In the genomic region with DNA sequence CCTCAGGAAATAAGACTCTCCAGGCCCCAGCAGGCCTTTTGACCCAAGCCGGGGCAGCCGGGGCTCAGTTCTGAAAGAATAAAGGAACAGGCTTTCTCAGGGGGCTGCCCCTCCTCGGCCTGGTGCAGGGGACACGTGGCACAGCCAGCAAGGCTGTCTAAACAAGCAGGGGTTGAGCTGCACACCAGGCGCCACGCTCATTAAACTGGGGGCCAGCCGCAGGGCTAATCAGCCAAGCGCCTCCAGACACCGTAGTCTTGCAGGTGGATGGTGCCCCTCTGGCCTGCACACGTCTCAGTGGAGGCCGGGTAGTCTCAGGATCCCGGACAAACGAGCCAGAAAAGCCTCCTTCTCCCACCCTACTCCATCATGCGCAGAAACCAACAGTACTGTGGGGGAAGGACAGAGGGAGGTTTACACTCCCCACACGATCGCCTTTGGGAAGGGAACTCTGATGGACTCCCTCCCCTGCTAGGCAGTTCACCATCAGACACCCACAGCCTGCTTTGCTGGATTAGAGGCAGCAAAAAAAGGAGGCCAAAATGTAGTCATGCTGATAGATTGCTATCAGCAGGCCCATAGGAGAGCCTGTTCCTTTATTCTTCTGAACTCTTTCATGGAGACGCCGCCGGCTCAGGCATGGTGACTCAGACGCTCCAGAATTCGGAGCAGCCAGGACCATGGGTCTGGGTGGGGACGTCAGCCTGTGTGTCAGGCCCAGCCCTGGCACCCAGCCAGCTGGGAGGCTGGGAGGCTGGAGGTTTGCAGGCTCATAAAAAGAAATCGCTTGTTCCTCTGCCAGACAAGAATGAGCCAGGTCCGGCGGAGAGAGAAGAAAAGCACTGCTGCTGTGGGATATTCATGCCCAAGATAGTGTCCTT, we compare ENCODE assay signal across 9 cellular contexts.
DNase-seq lines count a peak whose midpoint lies in the region; FAIRE-seq and TF ChIP-seq lines count a peak whose summit lies in the region.
"Had no signal": no experiment of that assay in that cellular context is flagged by ENCODE, and none has a peak within 500 bp of the region (broad histone marks: within the 10 kb centered on the region; RNA-seq: fewer than 3 reads in every experiment).

No MANE protein-coding gene starts in this region.

- H3K9ac ChIP-seq in H9 (ENCODE audit: extremely low read depth, insufficient read length, low read length) (no peak overlapping the region), fibroblast of lung (ENCODE audit: insufficient read depth, low read length) (no peak overlapping the region)

- H3T11ph ChIP-seq in H9 (ENCODE audit: low read length) = no peak overlapping the region

- no peak overlapping the region for H4K8ac ChIP-seq in H9 (replicated peaks; ENCODE audit: insufficient read length, low read depth, low read length)

- no CpG with 5 or more reads among the region's 25 CpGs for WGBS in H9 (ENCODE audit: extremely low coverage, insufficient read length, low lambda C conversion rate)

- H3K79me2 ChIP-seq in H9 (ENCODE audit: insufficient read depth, low read length) (no peaks in the 10 kb centered on the region), fibroblast of lung (ENCODE audit: control insufficient read depth, insufficient read depth, low read length) (no peaks in the 10 kb centered on the region), osteoblast (ENCODE audit: insufficient read depth, low read length) (no peaks in the 10 kb centered on the region)

- H3K79me1 ChIP-seq in H9 (ENCODE audit: insufficient read depth, low read depth, low read length, poor library complexity, severe bottlenecking) = no peaks in the 10 kb centered on the region

- H3K27me3 Mint-ChIP-seq in H9 (ENCODE audit: low read depth) = peaks cover 3% of the 10 kb centered on the region

- peak; percentile 92 for FAIRE-seq in RCC 7860 (lab: Jason Lieb, UNC)

- peaks cover 65 to 67% of the 10 kb centered on the region in 2 experiments for H3K9me3 Mint-ChIP-seq in H9

- no peak overlapping the region for H3K27ac Mint-ChIP-seq in H9
- H3K27ac Mint-ChIP-seq: IgD-negative memory B cell had no signal

- H3K4me3 ChIP-seq in fibroblast of lung (replicated peaks in 1 of 4; ENCODE audit: control extremely low read depth in 1 of 4, insufficient read depth in 1 of 4, low read depth in 3 of 4, low read length in 4 of 4) (no peak overlapping the region), osteoblast (ENCODE audit: insufficient read depth, low read length) (no peak overlapping the region)

- H3K9me3 ChIP-seq in H9 (ENCODE audit: control insufficient read depth, low read depth, low read length) = no peaks in the 10 kb centered on the region
- H3K9me3 ChIP-seq in fibroblast of lung (ENCODE audit: control insufficient read depth, insufficient read depth, low read depth, low read length) = no peaks in the 10 kb centered on the region
- no peaks in the 10 kb centered on the region for H3K9me3 ChIP-seq in osteoblast (ENCODE audit: low read depth, low read length)

- H2BK5ac ChIP-seq in H9 (ENCODE audit: insufficient read length, low read length) = no peak overlapping the region

- no peak overlapping the region for H3K4ac ChIP-seq in H9 (ENCODE audit: low read depth, low read length)

- no peaks in the 10 kb centered on the region for H3K36me3 ChIP-seq in fibroblast of lung (ENCODE audit: control insufficient read depth, insufficient read depth, low read length)
- no peaks in the 10 kb centered on the region for H3K36me3 ChIP-seq in osteoblast (ENCODE audit: insufficient read depth, low read length)

- no peak overlapping the region for H4K5ac ChIP-seq in H9 (ENCODE audit: insufficient read length, low read depth, low read length)

- TF ChIP-seq CTCF in H9 (conservative IDR thresholded peaks at IDR 0.05) = no peak
- no peak for TF ChIP-seq CTCF in fibroblast of lung (conservative IDR thresholded peaks at IDR 0.05 in 1 of 2, IDR thresholded peaks at IDR 0.05 in 1 of 2; ENCODE audit: low read depth in 1 of 2, low read length in 2 of 2)
- no peak for TF ChIP-seq CTCF in osteoblast (IDR thresholded peaks at IDR 0.05; ENCODE audit: extremely low read depth, low read depth, low read length)

- H3K18ac ChIP-seq in H9 (ENCODE audit: insufficient read length, low read depth, low read length) = no peak overlapping the region

- peaks cover 14 to 22% of the 10 kb centered on the region in 2 experiments for H3K4me1 Mint-ChIP-seq in H9
- H3K4me1 Mint-ChIP-seq: IgD-negative memory B cell had no signal

- H3K4me2 ChIP-seq in H9 (ENCODE audit: insufficient read depth, insufficient read length, low read length) (no peak overlapping the region), fibroblast of lung (ENCODE audit: extremely low read depth, insufficient read depth, low read length) (peak overlapping the region; percentile 64), osteoblast (ENCODE audit: insufficient read depth, low read length) (no peak overlapping the region)

- no peak overlapping the region; the same call in 1 of the 2 replicates for H3K14ac ChIP-seq in H9 (ENCODE audit: insufficient read depth, low read length)

- H2AK5ac ChIP-seq in H9 (ENCODE audit: insufficient read length, low read length) = no peak overlapping the region

- H3K4me1 ChIP-seq in H9 (ENCODE audit: insufficient read depth, low read length) (no peaks in the 10 kb centered on the region; the same call in 1 of the 2 replicates), fibroblast of lung (ENCODE audit: control insufficient read depth, extremely low read depth, insufficient read depth, low read length) (peaks cover 11% of the 10 kb centered on the region), osteoblast (ENCODE audit: insufficient read depth, low read length) (peaks cover 26% of the 10 kb centered on the region)

- no peak overlapping the region for H3K56ac ChIP-seq in H9 (ENCODE audit: insufficient read length, low read depth, low read length)

- no peaks in the 10 kb centered on the region for H3K27me3 ChIP-seq in H9 (ENCODE audit: insufficient read depth, low read length)
- H3K27me3 ChIP-seq in fibroblast of lung (ENCODE audit: control insufficient read depth, insufficient read depth, low read length) = no peaks in the 10 kb centered on the region
- H3K27me3 ChIP-seq in osteoblast (ENCODE audit: insufficient read depth, low read length) = peaks cover 3% of the 10 kb centered on the region

- no peak overlapping the region for H3K27ac ChIP-seq in H9 (ENCODE audit: insufficient read length, low read depth, low read length)
- H3K27ac ChIP-seq in fibroblast of lung (ENCODE audit: insufficient read depth, low read length) = peak overlapping the region; percentile 72
- H3K27ac ChIP-seq in osteoblast (ENCODE audit: low read depth, low read length) = peak overlapping the region; percentile 47

- no peak overlapping the region for H2BK120ac ChIP-seq in H9 (ENCODE audit: low read depth, low read length, poor library complexity, severe bottlenecking)

- H2BK12ac ChIP-seq in H9 (ENCODE audit: insufficient read length, low read depth, low read length) = no peak overlapping the region

- H3K23me2 ChIP-seq in H9 (ENCODE audit: insufficient read length, low read depth, low read length, poor library complexity, severe bottlenecking) = no peaks in the 10 kb centered on the region

- H4K20me1 ChIP-seq in H9 (ENCODE audit: control insufficient read depth, insufficient read depth, insufficient read length) = no peaks in the 10 kb centered on the region
- H4K20me1 ChIP-seq in fibroblast of lung (ENCODE audit: control insufficient read depth, extremely low read depth, insufficient read depth, low read length) = no peaks in the 10 kb centered on the region
- H4K20me1 ChIP-seq in osteoblast (ENCODE audit: insufficient read depth, low read length) = no peaks in the 10 kb centered on the region

- H2BK15ac ChIP-seq in H9 (ENCODE audit: low read depth, low read length) = no peak overlapping the region

- H3K4me3 Mint-ChIP-seq in H9 = no peak overlapping the region
- H3K4me3 Mint-ChIP-seq: IgD-negative memory B cell had no signal

- DNase-seq in H9 (peak; percentile 57), RCC 7860 (ENCODE audit: low spot score) (peak; percentile 92), fibroblast of lung (ENCODE audit: low read depth in 2 of 2) (peak; percentile 93 to 96), osteoblast (ENCODE audit: insufficient read length, low spot score, missing footprints) (peak; percentile 90), DMS79 (lab: John Stamatoyannopoulos, UW) (no peak), iPS-NIHi7 (ENCODE audit: extremely low spot score) (no peak)
- no peak for DNase-seq in activated CD4-positive, alpha-beta T cell treated with anti-CD3 and anti-CD28 coated beads for 1 hour
- no peak for DNase-seq in stimulated activated CD8-positive, alpha-beta memory T cell treated with anti-CD3 and anti-CD28 coated beads, Interleukin-4, amount 100 ng/mL, for 48 hours

- no peak overlapping the region for H4K91ac ChIP-seq in H9 (ENCODE audit: insufficient read length, low read depth, low read length)

- H3K36me3 Mint-ChIP-seq in H9 (ENCODE audit: insufficient read depth in 1 of 3, low read depth in 3 of 3) = peaks cover 4 to 10% (median 5%) of the 10 kb centered on the region in 3 experiments; a peak in 5 of 7 replicates
- H3K36me3 Mint-ChIP-seq: IgD-negative memory B cell had no signal

- H2BK20ac ChIP-seq in H9 (ENCODE audit: low read depth, low read length, poor library complexity, severe bottlenecking) = no peak overlapping the region

- H2AFZ ChIP-seq in H9 (ENCODE audit: low read length) = no peak overlapping the region
- H2AFZ ChIP-seq in fibroblast of lung (ENCODE audit: low read length) = peak overlapping the region; percentile 54
- peak overlapping the region; percentile 39 for H2AFZ ChIP-seq in osteoblast (ENCODE audit: low read length)

- H3K23ac ChIP-seq in H9 (ENCODE audit: insufficient read length, low read depth, low read length) = no peak overlapping the region

Comparison
In these comparisons a context has a peak if more than half of its experiments do, and no peak if none do; other contexts are left out.
1. DNase-seq: peak in H9 (single experiment), RCC 7860 (single experiment), fibroblast of lung (2 of 2) and osteoblast (single experiment); none in activated CD4-positive, alpha-beta T cell treated with anti-CD3 and anti-CD28 coated beads for 1 hour (single experiment), DMS79 (single experiment), iPS-NIHi7 (single experiment) and stimulated activated CD8-positive, alpha-beta memory T cell treated with anti-CD3 and anti-CD28 coated beads, Interleukin-4, amount 100 ng/mL, for 48 hours (single experiment).